Comparison of ENCODE assay signal across 2 cellular contexts in genomic region chr16:49850558-49851467, GRCh38.
TF ChIP-seq lines count a peak whose summit lies in the region.

No MANE protein-coding gene starts in this region.

TF ChIP-seq in H1, 55 proteins besides CTCF, POLR2A, EP300 and RAD21 (continued from another document):
- TF ChIP-seq KDM4A (IDR thresholded peaks at IDR 0.05; ENCODE audit: low read depth, low read length, severe bottlenecking) (no peak), MAX (IDR thresholded peaks at IDR 0.05) (no peak), CEBPB (IDR thresholded peaks at IDR 0.05; ENCODE audit: low read depth, low read length) (no peak), SUZ12 (IDR thresholded peaks at IDR 0.05; ENCODE audit: low read length) (no peak), TAF1 (IDR thresholded peaks at IDR 0.05; ENCODE audit: low read depth, low read length) (no peak), TAF7 (optimal IDR thresholded peaks at IDR 0.05; ENCODE audit: borderline replicate concordance, low read depth, low read length) (no peak), YY1 (IDR thresholded peaks at IDR 0.05; ENCODE audit: low read depth, low read length) (no peak), TBP (IDR thresholded peaks at IDR 0.05; ENCODE audit: low read depth, low read length) (no peak), HDAC2 (IDR thresholded peaks at IDR 0.05; ENCODE audit: borderline replicate concordance in 1 of 2, low read depth in 2 of 2, low read length in 2 of 2) (no peak), PHF8 (conservative IDR thresholded peaks at IDR 0.05; ENCODE audit: low read depth, low read length) (no peak), NRF1 (IDR thresholded peaks at IDR 0.05; ENCODE audit: low read depth, low read length) (no peak), BACH1 (IDR thresholded peaks at IDR 0.05; ENCODE audit: low read length) (no peak), CTBP2 (IDR thresholded peaks at IDR 0.05; ENCODE audit: borderline replicate concordance, insufficient read depth, insufficient read length, low read length) (no peak), RFX5 (IDR thresholded peaks at IDR 0.05; ENCODE audit: borderline replicate concordance, low read depth, low read length) (no peak), ATF2 (IDR thresholded peaks at IDR 0.05; ENCODE audit: low read length) (no peak), SIRT6 (IDR thresholded peaks at IDR 0.05; ENCODE audit: low read length) (no peak), RXRA (IDR thresholded peaks at IDR 0.05; ENCODE audit: insufficient read depth, low read depth, low read length) (no peak)

TF ChIP-seq in neural cell, 6 proteins besides CTCF, POLR2A, EP300 and RAD21 (continued from another document):
- TF ChIP-seq REST (IDR thresholded peaks at IDR 0.05; ENCODE audit: borderline replicate concordance) (no peak), SMC3 (conservative IDR thresholded peaks at IDR 0.05; ENCODE audit: poor library complexity) (no peak)
